Comparison of ENCODE assay signal across 36 cellular contexts in genomic region chr12:34371050-34371449, GRCh38.
DNase-seq lines count a peak whose midpoint lies in the region; ATAC-seq, FAIRE-seq and TF ChIP-seq lines count a peak whose summit lies in the region.
"Had no signal": no experiment of that assay in that cellular context is flagged by ENCODE, and none has a peak within 500 bp of the region (broad histone marks: within the 10 kb centered on the region; RNA-seq: fewer than 3 reads in every experiment).

No MANE protein-coding gene starts in this region.

- 4% methylated on average over 16 of the region's 17 CpGs for WGBS in A549 (ENCODE audit: missing lambda C conversion rate)
- WGBS in K562 (ENCODE audit: insufficient coverage, low coverage, missing lambda C conversion rate) = 3% methylated on average over 17 of the region's 17 CpGs
- 66 to 70% (median 68%) methylated on average over 17 of the region's 17 CpGs for WGBS in small intestine, 3 donors

- TF ChIP-seq RAD21 in A549 (conservative IDR thresholded peaks at IDR 0.05 in 1 of 2, IDR thresholded peaks at IDR 0.05 in 1 of 2) (no peak), K562 (CRISPR knock-in tag; conservative IDR thresholded peaks at IDR 0.05 in 1 of 2, IDR thresholded peaks at IDR 0.05 in 1 of 2) (no peak)

- FAIRE-seq in A549 (lab: Jason Lieb, UNC) (no peak), K562 (lab: Jason Lieb, UNC) (no peak), small intestine (lab: Jason Lieb, UNC) (no peak)
- FAIRE-seq: A204.1, D721Med had no signal

- no peak for TF ChIP-seq CTCF in A549 (IDR thresholded peaks at IDR 0.05)
- TF ChIP-seq CTCF in HEK293 (tag by site-specific recombination; IDR thresholded peaks at IDR 0.05) = no peak
- TF ChIP-seq CTCF in K562 (IDR thresholded peaks at IDR 0.05 in 2 of 3, conservative IDR thresholded peaks at IDR 0.05 in 1 of 3; ENCODE audit: insufficient read depth in 2 of 3, low read depth in 1 of 3, low read length in 3 of 3) = no peak
- TF ChIP-seq CTCF in mesothelial cell of epicardium (IDR thresholded peaks at IDR 0.05; ENCODE audit: unreplicated experiment) = no peak

- TF ChIP-seq EP300 in A549 (IDR thresholded peaks at IDR 0.05) (no peak), K562 (IDR thresholded peaks at IDR 0.05; ENCODE audit: low read length) (no peak)

- no peaks in the 10 kb centered on the region for H3K79me2 ChIP-seq in K562 (ENCODE audit: control insufficient read depth, insufficient read depth, low read length)

- H3K9me3 ChIP-seq in A549 (no peaks in the 10 kb centered on the region), HEK293 (ENCODE audit: control insufficient read depth, insufficient read depth, low read depth, low read length) (no peaks in the 10 kb centered on the region), K562 (replicated peaks; ENCODE audit: control insufficient read depth, insufficient read depth, low read depth, low read length) (no peaks in the 10 kb centered on the region), small intestine (ENCODE audit: control insufficient read depth, low read depth) (peaks cover 16% of the 10 kb centered on the region)
- H3K9me3 ChIP-seq: BE2C had no signal

- CTCF ChIA-PET in A549 (lab: Yijun Ruan, JAX) = no interaction called here
- CTCF ChIA-PET in HEK293 (lab: Yijun Ruan, JAX) = no interaction called here
- CTCF ChIA-PET in K562 (lab: Yijun Ruan, JAX; ENCODE audit: low intra/inter-chr PET ratio) = no interaction called here

- POLR2A ChIA-PET in A549 (lab: Yijun Ruan, JAX) (no interaction called here), HEK293 (lab: Yijun Ruan, JAX) (no interaction called here), K562 (lab: Yijun Ruan, JAX) (no interaction called here)

- ATAC-seq in A549 (peak in 1 of 2 experiments; percentile 2; a peak in 1 of 6 replicates), K562 (no peak), HG02938 (IDR thresholded peaks at IDR 0.05; ENCODE audit: unreplicated experiment) (no peak)
- ATAC-seq: CD8-positive, alpha-beta T cell had no signal

- intact Hi-C loops in K562 (cut with micrococcal nuclease) = no loop called here

- H3K27ac ChIP-seq in A549 (no peak overlapping the region), HEK293 (ENCODE audit: extremely low read depth, low read depth, low read length) (no peak overlapping the region), K562 (ENCODE audit: extremely low read depth, low read depth, low read length) (no peak overlapping the region), small intestine (ENCODE audit: low read depth in 1 of 2, low read length in 1 of 2) (no peak overlapping the region)
- H3K27ac ChIP-seq: 22Rv1; BLaER1; BLaER1 treated with 17β-estradiol and CSF1 and Interleukin-3, amounts not matched to agents 10 nM and 100 nM; C4-2B had no signal

- peak overlapping the region in 1 of 2 experiments; percentile 17; a peak in 1 of 4 replicates for H3K9ac ChIP-seq in K562 (ENCODE audit: insufficient read depth in 1 of 2, low read depth in 2 of 2, low read length in 2 of 2)
- H3K9ac ChIP-seq: BLaER1; BLaER1 treated with 17β-estradiol and CSF1 and Interleukin-3, amounts not matched to agents 10 nM and 100 nM had no signal

- in situ Hi-C loops in K562 (cut with MboI) = no loop called here

- H3K36me3 ChIP-seq in HEK293 (ENCODE audit: control insufficient read depth in 2 of 2, insufficient read depth in 1 of 2, low read length in 2 of 2) (no peaks in the 10 kb centered on the region), K562 (ENCODE audit: control insufficient read depth, insufficient read depth, low read length) (no peaks in the 10 kb centered on the region), small intestine (ENCODE audit: control insufficient read depth in 2 of 2, insufficient read depth in 2 of 2, low read length in 2 of 2) (no peaks in the 10 kb centered on the region)
- H3K36me3 ChIP-seq: BE2C; BLaER1; BLaER1 treated with 17β-estradiol and CSF1 and Interleukin-3, amounts not matched to agents 10 nM and 100 nM had no signal

- no peaks in the 10 kb centered on the region for H3K9me3 Mint-ChIP-seq in mesothelial cell of epicardium
- H3K9me3 Mint-ChIP-seq: CD4-positive, alpha-beta T cell; CD8-positive, alpha-beta T cell had no signal

- TF ChIP-seq POLR2A in A549 (IDR thresholded peaks at IDR 0.05; ENCODE audit: low read length) = no peak
- no peak for TF ChIP-seq POLR2A in K562 (conservative IDR thresholded peaks at IDR 0.05)

- H3K4me2 ChIP-seq in A549 (peak overlapping the region; percentile 51), K562 (ENCODE audit: insufficient read depth, low read length) (peak overlapping the region; percentile 32; the same call in 1 of the 2 replicates)
- H3K4me2 ChIP-seq: BLaER1; BLaER1 treated with 17β-estradiol and CSF1 and Interleukin-3, amounts not matched to agents 10 nM and 100 nM had no signal

- BruUV-seq in K562 (replicated peaks; lab: Mats Ljungman, UMichigan) = no TSS peak

- peaks cover 9 to 76% of the 10 kb centered on the region in 2 experiments; a peak in 4 of 5 replicates for H3K27me3 ChIP-seq in K562 (ENCODE audit: control insufficient read depth in 2 of 2, insufficient read depth in 2 of 2, low read length in 2 of 2)
- no peaks in the 10 kb centered on the region for H3K27me3 ChIP-seq in small intestine (ENCODE audit: control insufficient read depth in 2 of 2, insufficient read depth in 2 of 2, low read length in 2 of 2)
- H3K27me3 ChIP-seq: BLaER1 had no signal

- H3K4me3 Mint-ChIP-seq in mesothelial cell of epicardium = no peak overlapping the region
- H3K4me3 Mint-ChIP-seq: B cell; CD14-positive monocyte; CD4-positive, alpha-beta memory T cell; CD4-positive, alpha-beta T cell; CD8-positive, alpha-beta memory T cell; CD8-positive, alpha-beta T cell had no signal

- H2AFZ ChIP-seq in K562 (ENCODE audit: low read depth, low read length) = peak overlapping the region; percentile 33; the same call in 1 of the 2 replicates

- no peaks in the 10 kb centered on the region for H3K4me1 ChIP-seq in A549
- no peaks in the 10 kb centered on the region for H3K4me1 ChIP-seq in HEK293 (ENCODE audit: control insufficient read depth, insufficient read depth, low read length)
- H3K4me1 ChIP-seq in K562 (replicated peaks in 1 of 2; ENCODE audit: control insufficient read depth in 2 of 2, insufficient read depth in 2 of 2, low read length in 2 of 2) = peaks cover 0 to 37% of the 10 kb centered on the region in 2 experiments; a peak in 4 of 5 replicates
- no peaks in the 10 kb centered on the region for H3K4me1 ChIP-seq in small intestine (ENCODE audit: control insufficient read depth in 2 of 2, insufficient read depth in 1 of 2, low read depth in 1 of 2, low read length in 1 of 2)
- H3K4me1 ChIP-seq: BE2C, Caco-2 had no signal

- 0 out of 2 replicates have a peak, but pooled peaks cover 4% of the 10 kb centered on the region for H4K20me1 ChIP-seq in K562 (replicated peaks; ENCODE audit: control insufficient read depth, insufficient read depth, low read length)
- H4K20me1 ChIP-seq: BLaER1; BLaER1 treated with 17β-estradiol and CSF1 and Interleukin-3, amounts not matched to agents 10 nM and 100 nM had no signal

- H3K4me3 ChIP-seq in A549 = no peak overlapping the region; the same call in 2 of the 3 replicates
- no peak overlapping the region for H3K4me3 ChIP-seq in HEK293 (ENCODE audit: low read depth, low read length)
- H3K4me3 ChIP-seq in K562 = no peak overlapping the region
- H3K4me3 ChIP-seq in small intestine (ENCODE audit: low read depth in 1 of 2, low read length in 2 of 2) = no peak overlapping the region
- H3K4me3 ChIP-seq: BLaER1; BLaER1 treated with 17β-estradiol and CSF1 and Interleukin-3, amounts not matched to agents 10 nM and 100 nM had no signal

- no peaks in the 10 kb centered on the region for H3K4me1 Mint-ChIP-seq in mesothelial cell of epicardium
- H3K4me1 Mint-ChIP-seq: B cell; CD14-positive monocyte; CD4-positive, alpha-beta memory T cell; CD4-positive, CD25-positive, alpha-beta regulatory T cell; CD8-positive, alpha-beta memory T cell had no signal

- H3K9me1 ChIP-seq in K562 (ENCODE audit: control insufficient read depth, insufficient read depth, low read length) = no peaks in the 10 kb centered on the region

- H3K36me3 Mint-ChIP-seq in mesothelial cell of epicardium = no peaks in the 10 kb centered on the region
- H3K36me3 Mint-ChIP-seq: CD14-positive monocyte; CD4-positive, alpha-beta memory T cell; CD4-positive, CD25-positive, alpha-beta regulatory T cell; CD8-positive, alpha-beta memory T cell; CD8-positive, alpha-beta T cell had no signal

- no peak overlapping the region for H3K27ac Mint-ChIP-seq in mesothelial cell of epicardium
- H3K27ac Mint-ChIP-seq: B cell; CD14-positive monocyte; CD4-positive, alpha-beta memory T cell; CD4-positive, alpha-beta T cell; CD4-positive, CD25-positive, alpha-beta regulatory T cell; CD8-positive, alpha-beta memory T cell; CD8-positive, alpha-beta T cell had no signal

- no peaks in the 10 kb centered on the region for H3K27me3 Mint-ChIP-seq in mesothelial cell of epicardium (ENCODE audit: low read depth)
- H3K27me3 Mint-ChIP-seq: B cell; CD4-positive, alpha-beta memory T cell; CD4-positive, alpha-beta T cell; CD4-positive, CD25-positive, alpha-beta regulatory T cell; CD8-positive, alpha-beta memory T cell had no signal

- peak; percentile 46 for DNase-seq in NCI-H748 (lab: John Stamatoyannopoulos, UW; ENCODE audit: unreplicated experiment)
- no peak for DNase-seq in NCI-H748 treated with DMSO at 0.1 percent for 48 hours (lab: John Stamatoyannopoulos, UW)
- no peak for DNase-seq in A549 (ENCODE audit: low read depth in 1 of 2, low spot score in 1 of 2)
- DNase-seq in K562 (ENCODE audit: extremely low read depth in 1 of 4, low spot score in 3 of 4) = no peak
- DNase-seq in small intestine = no peak
- no peak for DNase-seq in mesothelial cell of epicardium (ENCODE audit: low spot score in 2 of 2, unreplicated experiment in 2 of 2)
- DNase-seq: 8988T; ACHN; AML-193; BE2C; C1 segment of cervical spinal cord; Caco-2; Calu3; CD4-positive, alpha-beta memory T cell; CD4-positive, alpha-beta T cell; CD4-positive, CD25-positive, alpha-beta regulatory T cell; CD8-positive, alpha-beta memory T cell; CD8-positive, alpha-beta T cell; COR-L47; DMS 273 treated with DMSO at 0.1 percent for 48 hours; DMS153; DMS53; DMS79; DMS79 treated with DMSO at 0.1 percent for 48 hours; DND-41; EL had no signal

TF ChIP-seq in A549, 52 proteins besides CTCF, POLR2A, EP300 and RAD21 (continues in another document):
- TF ChIP-seq TP53 (CRISPR knock-in tag; IDR thresholded peaks at IDR 0.05) = no peak
- no peak for TF ChIP-seq RCOR1 (IDR thresholded peaks at IDR 0.05; ENCODE audit: low read depth, low read length)
- TF ChIP-seq HDAC2 (IDR thresholded peaks at IDR 0.05) = no peak
- TF ChIP-seq BHLHE40 (IDR thresholded peaks at IDR 0.05; ENCODE audit: low read depth, low read length) = no peak

TF ChIP-seq in HEK293, 187 proteins besides CTCF, POLR2A, EP300 and RAD21 (continues in another document):
- TF ChIP-seq ZNF138 (tag by site-specific recombination; IDR thresholded peaks at IDR 0.05; ENCODE audit: borderline replicate concordance) (no peak), ZBTB21 (tag by site-specific recombination; IDR thresholded peaks at IDR 0.05) (no peak), ZFP69B (tag by site-specific recombination; IDR thresholded peaks at IDR 0.05) (no peak)

TF ChIP-seq in K562, 482 proteins besides CTCF, POLR2A, EP300 and RAD21 (continues in another document):
- TF ChIP-seq SAFB (IDR thresholded peaks at IDR 0.05; ENCODE audit: borderline replicate concordance, low read depth, low read length) (0 out of 2 replicates have a peak, but pooled peaks have one; percentile 31), NFE2L1 (tag; IDR thresholded peaks at IDR 0.05; ENCODE audit: borderline replicate concordance, low read depth) (no peak), NRF1 (conservative IDR thresholded peaks at IDR 0.05 in 1 of 2, IDR thresholded peaks at IDR 0.05 in 1 of 2) (peak; percentile 79 to 81)
